Comparison of ENCODE assay signal across 1 cellular context in the genomic region with DNA sequence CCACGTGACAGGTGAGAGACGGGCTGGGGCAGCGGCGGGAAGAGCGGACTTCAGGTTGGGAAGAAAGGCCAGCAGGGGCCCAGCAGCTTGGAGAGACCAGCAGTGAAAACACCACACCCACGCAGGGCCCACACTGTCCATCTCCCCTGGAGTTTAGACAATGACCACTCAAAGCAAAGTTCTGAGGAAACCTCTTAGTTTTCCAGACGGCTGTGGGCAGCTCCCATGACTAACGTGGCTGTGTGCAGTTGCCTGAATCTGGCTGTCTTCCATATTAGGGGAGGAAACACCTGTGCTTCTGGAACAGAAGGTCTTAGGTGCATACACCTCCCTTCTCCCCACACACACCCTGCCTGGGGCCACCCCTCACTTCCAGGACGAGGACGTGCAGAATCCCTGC.
TF ChIP-seq lines count a peak whose summit lies in the region.

No MANE protein-coding gene starts in this region.

TF ChIP-seq in GM12878, 131 proteins besides CTCF, POLR2A, EP300 and RAD21:
- no peak for TF ChIP-seq HDAC6 (IDR thresholded peaks at IDR 0.05; ENCODE audit: unreplicated experiment)
- no peak for TF ChIP-seq LARP7 (IDR thresholded peaks at IDR 0.05)
- TF ChIP-seq EZH2 (IDR thresholded peaks at IDR 0.05; ENCODE audit: borderline replicate concordance, control insufficient read depth, low read depth, low read length), result no peak
- no peak for TF ChIP-seq MTA3 (IDR thresholded peaks at IDR 0.05; ENCODE audit: borderline replicate concordance, low read length)
